Comparison of ENCODE assay signal across 8 cellular contexts in genomic region chr2:101038455-101039255, GRCh38. TPM values are rescaled to one million over a fixed set of nuclear protein-coding genes. Genes with fewer than 3 reads are reported as not detected.
A peak's percentile ranks its signal among the peaks of the same experiment; 100 is the strongest.
DNase-seq lines count a peak whose midpoint lies in the region; ATAC-seq and TF ChIP-seq lines count a peak whose summit lies in the region.

No MANE protein-coding gene starts in this region.

- peaks cover 0 to 75% (median 61%) of the 10 kb centered on the region in 9 donors for H3K36me3 ChIP-seq in heart left ventricle
- peaks cover 64% of the 10 kb centered on the region for H3K36me3 ChIP-seq in right atrium auricular region
- H3K36me3 ChIP-seq in esophagus squamous epithelium = peaks cover 0 to 97% (median 26%) of the 10 kb centered on the region in 3 donors

- ATAC-seq in heart left ventricle (peak in 1 of 4 donors; percentile 20), HG03432 (IDR thresholded peaks at IDR 0.05; ENCODE audit: unreplicated experiment) (no peak)

- H3K4me1 ChIP-seq in heart left ventricle = peaks cover 0 to 30% (median 3%) of the 10 kb centered on the region in 12 donors
- H3K4me1 ChIP-seq in right atrium auricular region = no peaks in the 10 kb centered on the region
- no peaks in the 10 kb centered on the region for H3K4me1 ChIP-seq in esophagus squamous epithelium

- H3K9me3 ChIP-seq in heart left ventricle (no peaks in the 10 kb centered on the region), right atrium auricular region (no peaks in the 10 kb centered on the region), esophagus squamous epithelium (no peaks in the 10 kb centered on the region)

- TF ChIP-seq POLR2A in heart left ventricle (IDR thresholded peaks at IDR 0.05) (no peak), esophagus squamous epithelium (IDR thresholded peaks at IDR 0.05) (no peak)

- 90 to 92% (median 91%) methylated on average over 21 of the region's 21 CpGs for WGBS in heart left ventricle, 4 donors
- WGBS in esophagus squamous epithelium, 2 donors = 88 to 90% methylated on average over 18 to 20 of the region's 21 CpGs

- no peak overlapping the region for H3K4me3 ChIP-seq in heart left ventricle
- no peak overlapping the region for H3K4me3 ChIP-seq in right atrium auricular region
- H3K4me3 ChIP-seq in esophagus squamous epithelium = no peak overlapping the region

- no peak overlapping the region for H3K27ac ChIP-seq in heart left ventricle
- H3K27ac ChIP-seq in right atrium auricular region = no peak overlapping the region
- H3K27ac ChIP-seq in esophagus squamous epithelium = no peak overlapping the region

- H3K27me3 ChIP-seq in heart left ventricle (no peaks in the 10 kb centered on the region), right atrium auricular region (no peaks in the 10 kb centered on the region), esophagus squamous epithelium (no peaks in the 10 kb centered on the region)

- TF ChIP-seq CTCF in heart left ventricle (IDR thresholded peaks at IDR 0.05) (peak; percentile 14 to 53 (median 29)), right atrium auricular region (IDR thresholded peaks at IDR 0.05) (peak in 1 of 2 donors; percentile 52), esophagus squamous epithelium (IDR thresholded peaks at IDR 0.05) (peak in 5 of 6 experiments; percentile 46 to 78 (median 56))

- intact Hi-C loops in heart left ventricle (cut with DNase I) = loop anchor here in 6 of 10 donors (2.0 to 5.0 kb wide), 3 partner anchors 112 to 164 kb away; partner anchors contain the start of gene TBC1D8 (in 6 of the 6)
- intact Hi-C loops in esophagus squamous epithelium (cut with DNase I) = loop anchor here (5.0 to 10.0 kb wide), 2 partner anchors 114 to 166 kb away; partner anchors contain the start of gene TBC1D8

- no peak for DNase-seq in heart left ventricle
- no peak for DNase-seq in right atrium auricular region (ENCODE audit: low spot score)
- DNase-seq in OCI-M1 (lab: John Stamatoyannopoulos, UW) = peak; percentile 78
- DNase-seq in esophagus squamous epithelium (lab: John Stamatoyannopoulos, UW) = no peak
- DNase-seq in stimulated activated CD8-positive, alpha-beta memory T cell treated with anti-CD3 and anti-CD28 coated beads, Interleukin-15, amount 100 ng/mL, for 48 hours (ENCODE audit: low read depth in 2 of 2) = peak; percentile 6 to 17
- no peak for DNase-seq in dedifferentiated amniotic fluid mesenchymal stem cell (ENCODE audit: extremely low spot score)
- no peak for DNase-seq in middle frontal gyrus (ENCODE audit: extremely low spot score, low spot score)

RNA-seq across cellular contexts. Expression of gene RPL31, which starts 36.6 kb away (rescaled TPM):
- total RNA-seq in heart left ventricle (100 to 1,000 TPM; 383 to 838 (median 747) TPM), right atrium auricular region (100 to 1,000 TPM; 437 to 813 TPM), esophagus squamous epithelium (1,000 to 10,000 TPM in 3 of 4 donors, 100 to 1,000 TPM in 1; 638 to 2,401 (median 1,440) TPM)
- 1,000 to 10,000 TPM; 3,477 to 3,831 TPM for polyA plus RNA-seq in heart left ventricle

Comparison
In these comparisons a context has a peak if more than half of its experiments do, and no peak if none do; other contexts are left out.
1. DNase-seq: peak in OCI-M1 (single experiment) and stimulated activated CD8-positive, alpha-beta memory T cell treated with anti-CD3 and anti-CD28 coated beads, Interleukin-15, amount 100 ng/mL, for 48 hours (2 of 2); none in heart left ventricle (0 of 5), right atrium auricular region (single experiment), esophagus squamous epithelium (single experiment), dedifferentiated amniotic fluid mesenchymal stem cell (single experiment) and middle frontal gyrus (single experiment).